12 cellular contexts compared by ENCODE assay signal in the genomic region with DNA sequence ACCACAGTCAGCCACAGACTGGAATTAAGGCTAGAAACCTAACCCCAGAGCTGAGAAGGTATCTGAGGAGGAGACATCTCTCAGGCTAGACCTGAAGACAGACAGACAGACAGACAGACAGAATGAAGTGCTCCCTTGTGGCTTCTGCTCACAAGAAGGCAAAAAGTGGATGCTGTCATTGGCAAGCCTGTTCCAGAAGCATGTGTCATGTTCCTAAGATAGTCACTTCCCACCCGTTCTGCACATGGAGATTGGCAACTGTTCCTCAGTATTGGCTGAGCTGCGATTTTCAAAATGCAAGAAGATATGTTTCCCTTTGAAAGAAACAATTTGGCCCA.
DNase-seq lines count a peak whose midpoint lies in the region; ATAC-seq and TF ChIP-seq lines count a peak whose summit lies in the region.
"Had no signal": no experiment of that assay in that cellular context is flagged by ENCODE, and none has a peak within 500 bp of the region (broad histone marks: within the 10 kb centered on the region; RNA-seq: fewer than 3 reads in every experiment).

No MANE protein-coding gene starts in this region.

- H3K4me3 ChIP-seq in mammary epithelial cell (replicated peaks in 1 of 3; ENCODE audit: insufficient read depth in 1 of 3, low read depth in 2 of 3, low read length in 3 of 3) = no peak overlapping the region
- no peak overlapping the region for H3K4me3 ChIP-seq in brain microvascular endothelial cell (ENCODE audit: low read depth, low read length)
- H3K4me3 ChIP-seq in tibial artery = peak overlapping the region in 1 of 2 donors; percentile 5
- H3K4me3 ChIP-seq: body of pancreas had no signal

- TF ChIP-seq CTCF in MCF 10A (IDR thresholded peaks at IDR 0.05; ENCODE audit: unreplicated experiment) (no peak), mammary epithelial cell (conservative IDR thresholded peaks at IDR 0.05 in 1 of 2, IDR thresholded peaks at IDR 0.05 in 1 of 2; ENCODE audit: extremely low read depth in 1 of 2, insufficient read depth in 1 of 2, low read depth in 1 of 2, low read length in 2 of 2) (no peak), brain microvascular endothelial cell (IDR thresholded peaks at IDR 0.05; ENCODE audit: low read depth, low read length, missing control alignments) (no peak), tibial artery (IDR thresholded peaks at IDR 0.05) (no peak)

- in situ Hi-C loops in mammary epithelial cell (cut with MboI; ENCODE audit: low sequenced_read_pairs in 2 of 2) = no loop called here
- in situ Hi-C loops in brain microvascular endothelial cell (cut with HindIII; ENCODE audit: low pct_ligation_motif_present, low sequenced_read_pairs) = no loop called here

- H4K20me1 ChIP-seq in mammary epithelial cell (ENCODE audit: insufficient read depth, low read length) = no peaks in the 10 kb centered on the region

- H3K27ac ChIP-seq in mammary epithelial cell (ENCODE audit: insufficient read depth, low read depth, low read length) = no peak overlapping the region
- H3K27ac ChIP-seq in brain microvascular endothelial cell = peak overlapping the region; percentile 26
- H3K27ac ChIP-seq in tibial artery = peak overlapping the region; percentile 72 to 78
- H3K27ac ChIP-seq: body of pancreas had no signal

- WGBS in mammary epithelial cell (ENCODE audit: low coverage, missing lambda C conversion rate) = 88% methylated on average over 2 of the region's 2 CpGs

- no peaks in the 10 kb centered on the region for H3K9me3 ChIP-seq in mammary epithelial cell (replicated peaks; ENCODE audit: insufficient read depth, low read length)
- H3K9me3 ChIP-seq in tibial artery = no peaks in the 10 kb centered on the region
- H3K9me3 ChIP-seq: body of pancreas had no signal

- no peaks in the 10 kb centered on the region for H3K27me3 ChIP-seq in mammary epithelial cell (ENCODE audit: insufficient read depth, low read length)
- no peaks in the 10 kb centered on the region for H3K27me3 ChIP-seq in brain microvascular endothelial cell (replicated peaks)
- H3K27me3 ChIP-seq in tibial artery = no peaks in the 10 kb centered on the region
- H3K27me3 ChIP-seq: body of pancreas had no signal

- peaks cover 79% of the 10 kb centered on the region for H3K36me3 Mint-ChIP-seq in MCF 10A (ENCODE audit: insufficient read depth, unreplicated experiment)
- H3K36me3 Mint-ChIP-seq: naive thymus-derived CD8-positive, alpha-beta T cell had no signal

- intact Hi-C loops in MCF 10A (cut with micrococcal nuclease) (loop anchor here (5.0 kb wide), 1 partner anchor 179 kb away; no protein-coding TSS in a partner anchor), mammary epithelial cell (cut with micrococcal nuclease) (no loop called here), left ventricle myocardium superior (cut with micrococcal nuclease) (no loop called here), tibial artery (cut with DNase I; ENCODE audit: low total_unique reads) (no loop called here)

- dilution Hi-C loops in mammary epithelial cell (cut with HindIII; ENCODE audit: low sequenced_read_pairs) = no loop called here

- H3K36me3 ChIP-seq in mammary epithelial cell (ENCODE audit: insufficient read depth, low read length) = no peaks in the 10 kb centered on the region
- peaks cover 24% of the 10 kb centered on the region for H3K36me3 ChIP-seq in brain microvascular endothelial cell (replicated peaks)
- H3K36me3 ChIP-seq in tibial artery = peaks cover 0 to 9% (median 0%) of the 10 kb centered on the region in 3 donors

- no peaks in the 10 kb centered on the region for H3K27me3 Mint-ChIP-seq in MCF 10A (ENCODE audit: insufficient read depth, unreplicated experiment)

- no peaks in the 10 kb centered on the region for H3K9me3 Mint-ChIP-seq in MCF 10A (ENCODE audit: unreplicated experiment)
- H3K9me3 Mint-ChIP-seq: IgD-negative memory B cell had no signal

- H3K79me2 ChIP-seq in mammary epithelial cell (ENCODE audit: insufficient read depth, low read length) = no peaks in the 10 kb centered on the region

- DNase-seq in MCF 10A (ENCODE audit: unreplicated experiment) (no peak), mammary epithelial cell (no peak), brain microvascular endothelial cell (peak; percentile 77), left ventricle myocardium superior (no peak), tibial artery (peak; percentile 69 to 74), NCI-H526 (lab: John Stamatoyannopoulos, UW) (no peak), islet precursor cell (no peak), NCI-H2196 (lab: John Stamatoyannopoulos, UW; ENCODE audit: unreplicated experiment) (no peak)
- DNase-seq: naive thymus-derived CD8-positive, alpha-beta T cell; NCI-H187 treated with DMSO at 0.1 percent for 48 hours had no signal

- BruUV-seq in MCF 10A (replicated peaks; lab: Mats Ljungman, UMichigan) = no TSS peak
- BruUV-seq in mammary epithelial cell (replicated peaks; lab: Mats Ljungman, UMichigan) = no TSS peak

- no peak overlapping the region for H3K9ac ChIP-seq in mammary epithelial cell (ENCODE audit: insufficient read depth, low read length)

- POLR2A ChIA-PET in MCF 10A (lab: Yijun Ruan, JAX) = interaction anchor here (0.6 to 0.8 kb wide), 2 partner anchors 188 to 954 kb away, joined by 3 read pairs; no protein-coding TSS in a partner anchor

- H3K4me2 ChIP-seq in mammary epithelial cell (ENCODE audit: insufficient read depth, low read depth, low read length) = no peak overlapping the region

- peak; percentile 81 for ATAC-seq in left ventricle myocardium superior
- ATAC-seq: naive thymus-derived CD8-positive, alpha-beta T cell had no signal

- H3K4me3 Mint-ChIP-seq in MCF 10A (ENCODE audit: unreplicated experiment) = no peak overlapping the region
- H3K4me3 Mint-ChIP-seq: IgD-negative memory B cell; naive thymus-derived CD8-positive, alpha-beta T cell had no signal

- no peak overlapping the region for H2AFZ ChIP-seq in mammary epithelial cell (ENCODE audit: low read depth, low read length)

- CTCF ChIA-PET in MCF 10A (lab: Yijun Ruan, JAX) = interaction anchor here (0.6 to 3.2 kb wide), 3 partner anchors 9 to 18 kb away, joined by 3 to 13 read pairs (median 11); no protein-coding TSS in a partner anchor
- CTCF ChIA-PET in mammary epithelial cell (lab: Charles Lee; ENCODE audit: low non-redundant PET) = no interaction called here

- H3K27ac Mint-ChIP-seq in MCF 10A (ENCODE audit: low read depth, unreplicated experiment) = peak overlapping the region; percentile 59
- H3K27ac Mint-ChIP-seq: IgD-negative memory B cell had no signal

- peaks cover 24% of the 10 kb centered on the region for H3K4me1 Mint-ChIP-seq in MCF 10A (ENCODE audit: insufficient read depth, unreplicated experiment)
- H3K4me1 Mint-ChIP-seq: IgD-negative memory B cell had no signal

- H3K4me1 ChIP-seq in mammary epithelial cell (ENCODE audit: insufficient read depth, low read length) (no peaks in the 10 kb centered on the region), tibial artery (peaks cover 0 to 72% (median 48%) of the 10 kb centered on the region in 4 donors)
- H3K4me1 ChIP-seq: body of pancreas had no signal

Comparison
In these comparisons a context has a peak if more than half of its experiments do, and no peak if none do; other contexts are left out.
1. DNase-seq: peak in brain microvascular endothelial cell (single experiment) and tibial artery (2 of 2); none in MCF 10A (single experiment), mammary epithelial cell (single experiment), left ventricle myocardium superior (single experiment), NCI-H526 (0 of 2), islet precursor cell (single experiment) and NCI-H2196 (single experiment).